ENCODE assay signal across 1 cellular context in genomic region chr5:179318193-179318955, GRCh38.
TF ChIP-seq lines count a peak whose summit lies in the region.

No MANE protein-coding gene starts in this region.

TF ChIP-seq in WTC11, 78 proteins besides CTCF, POLR2A, EP300 and RAD21 (continued from another document):
- TF ChIP-seq, protein P1, sequence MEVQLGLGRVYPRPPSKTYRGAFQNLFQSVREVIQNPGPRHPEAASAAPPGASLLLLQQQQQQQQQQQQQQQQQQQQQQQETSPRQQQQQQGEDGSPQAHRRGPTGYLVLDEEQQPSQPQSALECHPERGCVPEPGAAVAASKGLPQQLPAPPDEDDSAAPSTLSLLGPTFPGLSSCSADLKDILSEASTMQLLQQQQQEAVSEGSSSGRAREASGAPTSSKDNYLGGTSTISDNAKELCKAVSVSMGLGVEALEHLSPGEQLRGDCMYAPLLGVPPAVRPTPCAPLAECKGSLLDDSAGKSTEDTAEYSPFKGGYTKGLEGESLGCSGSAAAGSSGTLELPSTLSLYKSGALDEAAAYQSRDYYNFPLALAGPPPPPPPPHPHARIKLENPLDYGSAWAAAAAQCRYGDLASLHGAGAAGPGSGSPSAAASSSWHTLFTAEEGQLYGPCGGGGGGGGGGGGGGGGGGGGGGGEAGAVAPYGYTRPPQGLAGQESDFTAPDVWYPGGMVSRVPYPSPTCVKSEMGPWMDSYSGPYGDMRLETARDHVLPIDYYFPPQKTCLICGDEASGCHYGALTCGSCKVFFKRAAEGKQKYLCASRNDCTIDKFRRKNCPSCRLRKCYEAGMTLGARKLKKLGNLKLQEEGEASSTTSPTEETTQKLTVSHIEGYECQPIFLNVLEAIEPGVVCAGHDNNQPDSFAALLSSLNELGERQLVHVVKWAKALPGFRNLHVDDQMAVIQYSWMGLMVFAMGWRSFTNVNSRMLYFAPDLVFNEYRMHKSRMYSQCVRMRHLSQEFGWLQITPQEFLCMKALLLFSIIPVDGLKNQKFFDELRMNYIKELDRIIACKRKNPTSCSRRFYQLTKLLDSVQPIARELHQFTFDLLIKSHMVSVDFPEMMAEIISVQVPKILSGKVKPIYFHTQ (CRISPR knock-in tag; IDR thresholded peaks at IDR 0.05), result no peak
- no peak for TF ChIP-seq E2F4 (CRISPR knock-in tag; IDR thresholded peaks at IDR 0.05; ENCODE audit: borderline replicate concordance, low read depth)
- TF ChIP-seq NFYB (CRISPR knock-in tag; conservative IDR thresholded peaks at IDR 0.05; ENCODE audit: low read depth), result no peak
- TF ChIP-seq IRF2 (CRISPR knock-in tag; IDR thresholded peaks at IDR 0.05; ENCODE audit: borderline replicate concordance, low read depth), result no peak
- TF ChIP-seq, protein P2, sequence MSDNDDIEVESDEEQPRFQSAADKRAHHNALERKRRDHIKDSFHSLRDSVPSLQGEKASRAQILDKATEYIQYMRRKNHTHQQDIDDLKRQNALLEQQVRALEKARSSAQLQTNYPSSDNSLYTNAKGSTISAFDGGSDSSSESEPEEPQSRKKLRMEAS (CRISPR knock-in tag; IDR thresholded peaks at IDR 0.05), result no peak
TF ChIP-seq in WTC11: peak in this region for 0.
